ENCODE assay signal across 8 cellular contexts in genomic region chr20:58310291-58310782, GRCh38. TPM values are rescaled to one million over a fixed set of nuclear protein-coding genes. Genes with fewer than 3 reads are reported as not detected.
A peak's percentile ranks its signal among the peaks of the same experiment; 100 is the strongest.
DNase-seq lines count a peak whose midpoint lies in the region; ATAC-seq, FAIRE-seq and TF ChIP-seq lines count a peak whose summit lies in the region.

No MANE protein-coding gene starts in this region.

- CTCF ChIA-PET in activated CD8-positive, alpha-beta T cell treated with anti-CD3 and anti-CD28 coated beads for 36 hours (lab: Charles Lee) = interaction anchor here (1.1 to 1.4 kb wide), 3 partner anchors 10 to 79 kb away, joined by 3 to 5 read pairs (median 4); partner anchors contain the start of gene VAPB

- H3K4me1 ChIP-seq in H9 (ENCODE audit: insufficient read depth, low read length) = no peaks in the 10 kb centered on the region; the same call in 1 of the 2 replicates

- no peaks in the 10 kb centered on the region for H3K9me3 ChIP-seq in H9 (ENCODE audit: control insufficient read depth, low read depth, low read length)
- H3K9me3 ChIP-seq in iPS-18c (ENCODE audit: control insufficient read depth, insufficient read depth, low read length) = no peaks in the 10 kb centered on the region

- no peak overlapping the region for H4K91ac ChIP-seq in H9 (ENCODE audit: insufficient read length, low read depth, low read length)

- TF ChIP-seq CTCF in H9 (conservative IDR thresholded peaks at IDR 0.05) = no peak
- no peak for TF ChIP-seq CTCF in activated CD8-positive, alpha-beta T cell treated with anti-CD3 and anti-CD28 coated beads for 36 hours (IDR thresholded peaks at IDR 0.05)

- no peak overlapping the region for H2BK12ac ChIP-seq in H9 (ENCODE audit: insufficient read length, low read depth, low read length)

- H4K20me1 ChIP-seq in H9 (ENCODE audit: control insufficient read depth, insufficient read depth, insufficient read length) = no peaks in the 10 kb centered on the region

- peaks cover 2% of the 10 kb centered on the region for H3K79me1 ChIP-seq in H9 (ENCODE audit: insufficient read depth, low read depth, low read length, poor library complexity, severe bottlenecking)

- H3K36me3 Mint-ChIP-seq in H9 (ENCODE audit: insufficient read depth in 1 of 3, low read depth in 3 of 3) = peaks cover 16 to 38% (median 32%) of the 10 kb centered on the region in 3 experiments
- H3K36me3 Mint-ChIP-seq in activated CD8-positive, alpha-beta T cell treated with anti-CD3 and anti-CD28 coated beads for 36 hours (ENCODE audit: low read depth) = peaks cover 37% of the 10 kb centered on the region

- no peaks in the 10 kb centered on the region for H3K9me3 Mint-ChIP-seq in H9
- H3K9me3 Mint-ChIP-seq in activated CD8-positive, alpha-beta T cell treated with anti-CD3 and anti-CD28 coated beads for 36 hours = no peaks in the 10 kb centered on the region
- no peaks in the 10 kb centered on the region for H3K9me3 Mint-ChIP-seq in stimulated activated naive CD8-positive, alpha-beta T cell treated with anti-CD3 and anti-CD28 coated beads, Interleukin-15, amount 100 ng/mL, for 72 hours

- DNase-seq in A172 (ENCODE audit: low spot score) = peak; percentile 19
- DNase-seq in H9 = no peak
- DNase-seq in activated CD8-positive, alpha-beta T cell treated with anti-CD3 and anti-CD28 coated beads for 36 hours = no peak
- no peak for DNase-seq in stimulated activated naive CD8-positive, alpha-beta T cell treated with anti-CD3 and anti-CD28 coated beads, Interleukin-15, amount 100 ng/mL, for 72 hours
- DNase-seq in H54 (ENCODE audit: insufficient read length, low spot score) = no peak
- DNase-seq in activated gamma-delta T cell (lab: John Stamatoyannopoulos, UW) = no peak
- DNase-seq in stimulated activated CD4-positive, alpha-beta T cell treated with anti-CD3 and anti-CD28 coated beads, Interleukin-2, amount 100 ng/mL, for 24 hours = no peak

- H3K4ac ChIP-seq in H9 (ENCODE audit: low read depth, low read length) = no peak overlapping the region

- H3K27me3 ChIP-seq in H9 (ENCODE audit: insufficient read depth, low read length) = no peaks in the 10 kb centered on the region; the same call in 1 of the 2 replicates

- H2AK5ac ChIP-seq in H9 (ENCODE audit: insufficient read length, low read length) = no peak overlapping the region

- no peak overlapping the region for H2BK120ac ChIP-seq in H9 (ENCODE audit: low read depth, low read length, poor library complexity, severe bottlenecking)

- peak overlapping the region; percentile 84 to 93 for H3K4me3 Mint-ChIP-seq in H9
- peak overlapping the region; percentile 91 for H3K4me3 Mint-ChIP-seq in activated CD8-positive, alpha-beta T cell treated with anti-CD3 and anti-CD28 coated beads for 36 hours
- H3K4me3 Mint-ChIP-seq in stimulated activated naive CD8-positive, alpha-beta T cell treated with anti-CD3 and anti-CD28 coated beads, Interleukin-15, amount 100 ng/mL, for 72 hours = peak overlapping the region; percentile 95 to 96

- no peak overlapping the region for H2BK20ac ChIP-seq in H9 (ENCODE audit: low read depth, low read length, poor library complexity, severe bottlenecking)

- H4K5ac ChIP-seq in H9 (ENCODE audit: insufficient read length, low read depth, low read length) = no peak overlapping the region

- H3K9ac ChIP-seq in H9 (ENCODE audit: extremely low read depth, insufficient read length, low read length) = peak overlapping the region; percentile 57

- no peak overlapping the region for H3K18ac ChIP-seq in H9 (ENCODE audit: insufficient read length, low read depth, low read length)

- no CpG with 5 or more reads among the region's 1 CpG for WGBS in H9 (ENCODE audit: extremely low coverage, insufficient read length, low lambda C conversion rate)

- no peak for FAIRE-seq in H54 (lab: Jason Lieb, UNC)

- no peak overlapping the region for H3K56ac ChIP-seq in H9 (ENCODE audit: insufficient read length, low read depth, low read length)

- no peak overlapping the region for H2BK5ac ChIP-seq in H9 (ENCODE audit: insufficient read length, low read length)

- H3K4me3 ChIP-seq in iPS-18c (ENCODE audit: insufficient read depth, low read depth, low read length) = peak overlapping the region; percentile 92

- peak overlapping the region; percentile 47 for H3K4me2 ChIP-seq in H9 (ENCODE audit: insufficient read depth, insufficient read length, low read length)

- no peak for TF ChIP-seq POLR2A in H54 (IDR thresholded peaks at IDR 0.05; ENCODE audit: low read depth, low read length)

- H3K27me3 Mint-ChIP-seq in H9 (ENCODE audit: low read depth) = no peaks in the 10 kb centered on the region
- no peaks in the 10 kb centered on the region for H3K27me3 Mint-ChIP-seq in activated CD8-positive, alpha-beta T cell treated with anti-CD3 and anti-CD28 coated beads for 36 hours
- no peaks in the 10 kb centered on the region for H3K27me3 Mint-ChIP-seq in stimulated activated naive CD8-positive, alpha-beta T cell treated with anti-CD3 and anti-CD28 coated beads, Interleukin-15, amount 100 ng/mL, for 72 hours

- no peak overlapping the region for H3K27ac ChIP-seq in H9 (ENCODE audit: insufficient read length, low read depth, low read length)

- peak overlapping the region in 2 of 3 experiments; percentile 88 to 89; a peak in 2 of 7 replicates for H3K27ac Mint-ChIP-seq in H9
- peak overlapping the region; percentile 87 for H3K27ac Mint-ChIP-seq in activated CD8-positive, alpha-beta T cell treated with anti-CD3 and anti-CD28 coated beads for 36 hours
- H3K27ac Mint-ChIP-seq in stimulated activated naive CD8-positive, alpha-beta T cell treated with anti-CD3 and anti-CD28 coated beads, Interleukin-15, amount 100 ng/mL, for 72 hours = peak overlapping the region; percentile 97

- intact Hi-C loops in activated CD8-positive, alpha-beta T cell treated with anti-CD3 and anti-CD28 coated beads for 36 hours (cut with micrococcal nuclease) = no loop called here

- POLR2A ChIA-PET in activated CD8-positive, alpha-beta T cell treated with anti-CD3 and anti-CD28 coated beads for 36 hours (lab: Charles Lee) = interaction anchor here (0.6 to 2.5 kb wide), 3 partner anchors 13 to 79 kb away, joined by 3 to 9 read pairs (median 3); partner anchors contain the start of gene VAPB

- ATAC-seq in activated CD8-positive, alpha-beta T cell treated with anti-CD3 and anti-CD28 coated beads for 36 hours = no peak
- ATAC-seq in stimulated activated naive CD8-positive, alpha-beta T cell treated with anti-CD3 and anti-CD28 coated beads, Interleukin-15, amount 100 ng/mL, for 72 hours = no peak

- H3K79me2 ChIP-seq in H9 (ENCODE audit: insufficient read depth, low read length) = no peaks in the 10 kb centered on the region

- H2BK15ac ChIP-seq in H9 (ENCODE audit: low read depth, low read length) = no peak overlapping the region

- H2AFZ ChIP-seq in H9 (ENCODE audit: low read length) = no peak overlapping the region

- H3K23me2 ChIP-seq in H9 (ENCODE audit: insufficient read length, low read depth, low read length, poor library complexity, severe bottlenecking) = peaks cover 13% of the 10 kb centered on the region

- H3K4me1 Mint-ChIP-seq in H9 = peaks cover 12 to 13% of the 10 kb centered on the region in 2 experiments
- H3K4me1 Mint-ChIP-seq in activated CD8-positive, alpha-beta T cell treated with anti-CD3 and anti-CD28 coated beads for 36 hours (ENCODE audit: low read depth) = peaks cover 57% of the 10 kb centered on the region
- peaks cover 67% of the 10 kb centered on the region for H3K4me1 Mint-ChIP-seq in stimulated activated naive CD8-positive, alpha-beta T cell treated with anti-CD3 and anti-CD28 coated beads, Interleukin-15, amount 100 ng/mL, for 72 hours

- no peak overlapping the region for H3T11ph ChIP-seq in H9 (ENCODE audit: low read length)

- H3K23ac ChIP-seq in H9 (ENCODE audit: insufficient read length, low read depth, low read length) = no peak overlapping the region

- H4K8ac ChIP-seq in H9 (replicated peaks; ENCODE audit: insufficient read length, low read depth, low read length) = no peak overlapping the region

- no peak overlapping the region for H3K14ac ChIP-seq in H9 (ENCODE audit: insufficient read depth, low read length)

RNA-seq across cellular contexts. Expression of gene RAB22A, which starts 0.8 kb away (rescaled TPM):
- total RNA-seq in A172 (2014; rRNA removed; shearing (Covaris generic)) = 24.5 and 29.0 TPM in 2 replicates
- 5.7 and 6.3 TPM in 2 replicates for total RNA-seq in H9 (2021)
- 1 to 10 TPM; 8.3 to 9.0 TPM for total RNA-seq in activated CD8-positive, alpha-beta T cell treated with anti-CD3 and anti-CD28 coated beads for 36 hours
